Comparison of ENCODE assay signal across 32 cellular contexts in the genomic region with DNA sequence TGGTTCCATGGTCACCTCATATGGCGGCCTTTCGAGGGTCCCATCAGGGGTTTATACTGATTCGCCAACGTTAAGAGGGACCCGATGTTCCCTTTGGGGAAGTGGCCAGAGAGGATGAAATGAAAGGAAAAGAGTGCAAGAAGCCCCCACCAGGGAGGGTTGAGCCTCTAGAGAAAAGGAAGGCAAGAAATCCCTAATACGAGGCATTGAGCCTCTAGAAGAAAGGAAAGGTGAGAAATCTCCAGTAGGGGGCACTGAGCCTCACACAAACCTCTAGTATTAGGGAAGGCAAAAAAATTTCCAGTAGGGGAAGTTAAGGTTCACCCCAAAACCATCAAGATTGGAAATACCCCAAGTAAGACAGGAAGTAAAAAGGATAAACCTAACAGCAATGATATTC. TPM values are rescaled to one million over a fixed set of nuclear protein-coding genes. Genes with fewer than 3 reads are reported as not detected.
A peak's percentile ranks its signal among the peaks of the same experiment; 100 is the strongest.
DNase-seq lines count a peak whose midpoint lies in the region; ATAC-seq and TF ChIP-seq lines count a peak whose summit lies in the region.
"Had no signal": no experiment of that assay in that cellular context is flagged by ENCODE, and none has a peak within 500 bp of the region (broad histone marks: within the 10 kb centered on the region; RNA-seq: fewer than 3 reads in every experiment).

No MANE protein-coding gene starts in this region.

- no peak for ATAC-seq in GM18858 (IDR thresholded peaks at IDR 0.05; ENCODE audit: unreplicated experiment)
- ATAC-seq: activated T-helper 17 cell treated with anti-CD3 and anti-CD28 coated beads, Interleukin-2, amount 50 U/mL, for 72 hours; esophagus mucosa; heart right ventricle; left cardiac atrium; sciatic nerve had no signal

- no peaks in the 10 kb centered on the region for H3K4me1 Mint-ChIP-seq in endodermal cell
- H3K4me1 Mint-ChIP-seq: activated CD4-positive, alpha-beta memory T cell treated with anti-CD3 and anti-CD28 coated beads, Interleukin-2, amount 10 ng/mL, durations not matched to agents 7 days and 5 days; activated naive CD4-positive, alpha-beta T cell treated with anti-CD3 and anti-CD28 coated beads, Interleukin-2, amount 50 U/mL, for 24 hours; activated T-helper 17 cell treated with anti-CD3 and anti-CD28 coated beads, Interleukin-2, amount 50 U/mL, for 72 hours had no signal

- no peaks in the 10 kb centered on the region for H3K9me2 ChIP-seq in OCI-LY1 (ENCODE audit: low read depth, low read length)

- H3K36me3 ChIP-seq in OCI-LY1 (ENCODE audit: insufficient read depth, low read length) (no peaks in the 10 kb centered on the region; the same call in 1 of the 2 replicates), endodermal cell (ENCODE audit: control insufficient read depth, insufficient read depth, low read length) (no peaks in the 10 kb centered on the region)
- H3K36me3 ChIP-seq: heart right ventricle, suprapubic skin had no signal

- peak; percentile 28; the same call in 1 of the 2 replicates for TF ChIP-seq CTCF in OCI-LY1 (IDR thresholded peaks at IDR 0.05; ENCODE audit: low read length)
- TF ChIP-seq CTCF in endodermal cell (conservative IDR thresholded peaks at IDR 0.05): peak; percentile 56

- H3K36me3 Mint-ChIP-seq in endodermal cell (ENCODE audit: low read depth): no peaks in the 10 kb centered on the region

- H3K27ac Mint-ChIP-seq in endodermal cell: no peak overlapping the region
- H3K27ac Mint-ChIP-seq: activated CD4-positive, alpha-beta memory T cell treated with anti-CD3 and anti-CD28 coated beads, Interleukin-2, amount 10 ng/mL, durations not matched to agents 7 days and 5 days; activated naive CD4-positive, alpha-beta T cell treated with anti-CD3 and anti-CD28 coated beads, Interleukin-2, amount 50 U/mL, for 24 hours; activated T-helper 17 cell treated with anti-CD3 and anti-CD28 coated beads, Interleukin-2, amount 50 U/mL, for 72 hours had no signal

- H3K27me3 Mint-ChIP-seq in endodermal cell (ENCODE audit: insufficient read depth): peaks cover 24% of the 10 kb centered on the region

- no peak overlapping the region for H3K4me3 Mint-ChIP-seq in endodermal cell
- H3K4me3 Mint-ChIP-seq: activated CD4-positive, alpha-beta memory T cell treated with anti-CD3 and anti-CD28 coated beads, Interleukin-2, amount 10 ng/mL, durations not matched to agents 7 days and 5 days; activated naive CD4-positive, alpha-beta T cell treated with anti-CD3 and anti-CD28 coated beads, Interleukin-2, amount 50 U/mL, for 24 hours; activated T-helper 17 cell treated with anti-CD3 and anti-CD28 coated beads, Interleukin-2, amount 50 U/mL, for 72 hours had no signal

- H3K9me3 ChIP-seq in OCI-LY1 (ENCODE audit: low read length) (peaks cover 21% of the 10 kb centered on the region), endodermal cell (ENCODE audit: control insufficient read depth, low read length) (peaks cover 39% of the 10 kb centered on the region)

- no peak overlapping the region for H3K9ac ChIP-seq in OCI-LY1 (ENCODE audit: low read length)
- H3K9ac ChIP-seq in endodermal cell (ENCODE audit: extremely low read depth, low read length, poor library complexity, severe bottlenecking): no peak overlapping the region

- no peak overlapping the region for H3K27ac ChIP-seq in OCI-LY1 (ENCODE audit: low read depth, low read length, poor library complexity, severe bottlenecking)
- no peak overlapping the region for H3K27ac ChIP-seq in endodermal cell (ENCODE audit: low read depth, low read length)
- H3K27ac ChIP-seq: 22Rv1, coronary artery, foreskin keratinocyte, heart right ventricle, suprapubic skin had no signal

- H2AFZ ChIP-seq in OCI-LY1 (ENCODE audit: low read length): no peak overlapping the region

- H4K20me1 ChIP-seq in OCI-LY1 (ENCODE audit: insufficient read depth, low read length): no peaks in the 10 kb centered on the region

- peaks cover 50% of the 10 kb centered on the region for H3K9me3 Mint-ChIP-seq in endodermal cell

- H3K27me3 ChIP-seq in OCI-LY1 (ENCODE audit: insufficient read depth, low read length): no peaks in the 10 kb centered on the region
- H3K27me3 ChIP-seq in endodermal cell (ENCODE audit: control insufficient read depth, insufficient read depth, low read length, poor library complexity, severe bottlenecking): no peaks in the 10 kb centered on the region
- H3K27me3 ChIP-seq: suprapubic skin had no signal

- H3K4me3 ChIP-seq in OCI-LY1 (ENCODE audit: low read depth, low read length, poor library complexity, severe bottlenecking): no peak overlapping the region
- no peak overlapping the region for H3K4me3 ChIP-seq in endodermal cell (ENCODE audit: low read length)
- H3K4me3 ChIP-seq: coronary artery, heart right ventricle, suprapubic skin had no signal

- DNase-seq in DMS 273 (lab: John Stamatoyannopoulos, UW; ENCODE audit: unreplicated experiment): peak; percentile 13
- DNase-seq in DMS 273 treated with DMSO at 0.1 percent for 48 hours (lab: John Stamatoyannopoulos, UW): no peak
- DNase-seq in endodermal cell: peak; percentile 68
- no peak for DNase-seq in NCI-H1694 treated with DMSO at 0.1 percent for 48 hours (lab: John Stamatoyannopoulos, UW)
- no peak for DNase-seq in NCI-H1436 (lab: John Stamatoyannopoulos, UW)
- no peak for DNase-seq in stimulated activated CD4-positive, alpha-beta T cell treated with anti-CD3 and anti-CD28 coated beads, Interleukin-12 subunit alpha, Interleukin-12 subunit beta, amount 100 ng/mL, for 4 hours
- DNase-seq: activated CD4-positive, alpha-beta memory T cell treated with anti-CD3 and anti-CD28 coated beads, Interleukin-2, amount 10 ng/mL, durations not matched to agents 7 days and 5 days; activated CD4-positive, CD25-positive, alpha-beta regulatory T cell treated with anti-CD3 and anti-CD28 coated beads, Interleukin-2, amount 50 U/mL, for 72 hours; activated CD8-positive, alpha-beta memory T cell treated with anti-CD3 and anti-CD28 coated beads, Interleukin-2, amount 50 U/mL, for 48 hours; anterior cingulate cortex; effector memory CD4-positive, alpha-beta T cell; heart right ventricle; left cardiac atrium; mesenchymal stem cell; MV-4-11; NCI-H187 treated with DMSO at 0.1 percent for 48 hours; NCI-H2171 treated with DMSO at 0.1 percent for 48 hours; NCI-H526; NK-92 treated with Interleukin-12 subunit alpha and Interleukin-12 subunit beta, amount 100 ng/mL, for 24 hours; SIG-M5; stimulated activated naive CD4-positive, alpha-beta T cell; T-helper 1 cell had no signal

- no peaks in the 10 kb centered on the region for H3K4me1 ChIP-seq in OCI-LY1 (ENCODE audit: insufficient read depth, low read length, severe bottlenecking)
- H3K4me1 ChIP-seq in endodermal cell (ENCODE audit: control insufficient read depth, insufficient read depth, low read length): no peaks in the 10 kb centered on the region
- H3K4me1 ChIP-seq: foreskin keratinocyte, heart right ventricle, suprapubic skin had no signal

- no peaks in the 10 kb centered on the region for H3K79me2 ChIP-seq in OCI-LY1 (ENCODE audit: insufficient read depth, low read length)

- no peak overlapping the region for H3K4me2 ChIP-seq in OCI-LY1 (ENCODE audit: low read length)

- no peaks in the 10 kb centered on the region for H3F3A ChIP-seq in OCI-LY1 (ENCODE audit: insufficient read depth, low read length)

- WGBS in endodermal cell (ENCODE audit: insufficient coverage in 1 of 2, insufficient read length in 1 of 2), 2 experiments: 92 to 93% methylated on average over 5 to 6 of the region's 6 CpGs

RNA-seq across cellular contexts. Expression of gene SAP130, which starts 9.8 kb away (rescaled TPM):
- 10 to 100 TPM; 47.7 to 58.9 TPM for total RNA-seq in endodermal cell
- 40.1 TPM for polyA plus RNA-seq in endodermal cell (2013, experiment 1 of 2)
- polyA plus RNA-seq in endodermal cell (2013, experiment 2 of 2): 37.6 TPM

RNA-seq across cellular contexts. Expression of gene UGGT1, which starts 53.4 kb away (rescaled TPM):
- total RNA-seq in endodermal cell: 10 to 100 TPM; 66.9 to 78.6 TPM
- polyA plus RNA-seq in endodermal cell (2013, experiment 1 of 2): 31.7 TPM
- 33.5 TPM for polyA plus RNA-seq in endodermal cell (2013, experiment 2 of 2)

Comparison
In these comparisons a context has a peak if more than half of its experiments do, and no peak if none do; other contexts are left out.
1. DNase-seq: peak in DMS 273 (single experiment) and endodermal cell (single experiment); none in DMS 273 treated with DMSO at 0.1 percent for 48 hours (single experiment), NCI-H1694 treated with DMSO at 0.1 percent for 48 hours (single experiment), NCI-H1436 (single experiment) and stimulated activated CD4-positive, alpha-beta T cell treated with anti-CD3 and anti-CD28 coated beads, Interleukin-12 subunit alpha, Interleukin-12 subunit beta, amount 100 ng/mL, for 4 hours (single experiment).